ENCODE assay signal across 29 cellular contexts in the genomic region with DNA sequence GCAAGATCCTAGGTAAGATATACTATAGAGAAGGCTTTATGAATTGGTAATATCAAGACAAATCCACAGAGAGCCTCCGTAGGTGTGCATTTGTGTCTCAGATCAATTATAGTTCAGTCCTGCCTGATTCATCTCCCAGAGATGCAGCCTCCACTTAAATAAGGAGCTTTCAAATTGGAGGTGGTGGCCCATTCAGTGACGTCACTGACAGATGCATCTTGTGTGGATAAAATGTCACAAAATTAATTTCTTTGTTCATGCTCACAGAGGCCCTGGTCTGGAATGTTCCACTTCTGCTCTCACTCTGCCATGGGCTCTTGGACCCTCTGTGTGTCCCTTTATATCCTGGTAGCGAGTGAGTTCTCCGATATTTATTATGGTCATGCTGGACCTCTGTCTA.
"Had no signal": no experiment of that assay in that cellular context is flagged by ENCODE, and none has a peak within 500 bp of the region (broad histone marks: within the 10 kb centered on the region; RNA-seq: fewer than 3 reads in every experiment).

No MANE protein-coding gene starts in this region.

- H3K27ac ChIP-seq: left lung, lower lobe of right lung, pancreas, prostate gland, sigmoid colon, spleen, testis, thyroid gland, transverse colon, upper lobe of left lung, vagina had no signal

- H3K27me3 ChIP-seq: left lung, pancreas, sigmoid colon, spleen, testis, thyroid gland, transverse colon, upper lobe of left lung, vagina had no signal

- H3K4me1 ChIP-seq: left lung, lower lobe of right lung, pancreas, prostate gland, sigmoid colon, testis, thyroid gland, upper lobe of left lung, vagina had no signal

- H3K4me3 Mint-ChIP-seq: immature natural killer cell; nephron; neural crest cell; stimulated activated effector memory CD8-positive, alpha-beta T cell treated with anti-CD3 and anti-CD28 coated beads, Interleukin-12 subunit alpha, Interleukin-12 subunit beta, amount 100 ng/mL, for 72 hours; stimulated activated naive CD8-positive, alpha-beta T cell treated with anti-CD3 and anti-CD28 coated beads, Interleukin-15, Interleukin-2, amounts not matched to agents 100 ng/mL and 50 ng/mL, for 24 hours had no signal

- FAIRE-seq: islet of Langerhans, kidney, pancreas, small intestine had no signal

- H3K4me1 Mint-ChIP-seq: immature natural killer cell; nephron; neural crest cell; stimulated activated effector memory CD8-positive, alpha-beta T cell treated with anti-CD3 and anti-CD28 coated beads, Interleukin-12 subunit alpha, Interleukin-12 subunit beta, amount 100 ng/mL, for 72 hours had no signal

- ATAC-seq: left lung; lower lobe of right lung; naive thymus-derived CD8-positive, alpha-beta T cell; pancreas; right cardiac atrium; stimulated activated effector memory CD8-positive, alpha-beta T cell treated with anti-CD3 and anti-CD28 coated beads, Interleukin-12 subunit alpha, Interleukin-12 subunit beta, amount 100 ng/mL, for 72 hours had no signal

- H3K27me3 Mint-ChIP-seq: stimulated activated naive CD8-positive, alpha-beta T cell treated with anti-CD3 and anti-CD28 coated beads, Interleukin-15, Interleukin-2, amounts not matched to agents 100 ng/mL and 50 ng/mL, for 24 hours had no signal

- H3K4me3 ChIP-seq: left lung, lower lobe of right lung, pancreas, prostate gland, sigmoid colon, spleen, testis, thyroid gland, transverse colon, upper lobe of left lung, vagina had no signal

- H3K9me3 ChIP-seq: left lung, lower lobe of right lung, pancreas, prostate gland, sigmoid colon, spleen, testis, thyroid gland, transverse colon, upper lobe of left lung, vagina had no signal

- H3K36me3 ChIP-seq: left lung, lower lobe of right lung, pancreas, prostate gland, sigmoid colon, spleen, thyroid gland, transverse colon, upper lobe of left lung, vagina had no signal

- H3K9me3 Mint-ChIP-seq: immature natural killer cell; naive thymus-derived CD8-positive, alpha-beta T cell; nephron; stimulated activated effector memory CD8-positive, alpha-beta T cell treated with anti-CD3 and anti-CD28 coated beads, Interleukin-12 subunit alpha, Interleukin-12 subunit beta, amount 100 ng/mL, for 72 hours; stimulated activated naive CD8-positive, alpha-beta T cell treated with anti-CD3 and anti-CD28 coated beads, Interleukin-15, Interleukin-2, amounts not matched to agents 100 ng/mL and 50 ng/mL, for 24 hours had no signal

- H3K27ac Mint-ChIP-seq: immature natural killer cell; nephron; stimulated activated effector memory CD8-positive, alpha-beta T cell treated with anti-CD3 and anti-CD28 coated beads, Interleukin-12 subunit alpha, Interleukin-12 subunit beta, amount 100 ng/mL, for 72 hours; stimulated activated naive CD8-positive, alpha-beta T cell treated with anti-CD3 and anti-CD28 coated beads, Interleukin-15, Interleukin-2, amounts not matched to agents 100 ng/mL and 50 ng/mL, for 24 hours had no signal

- H3K36me3 Mint-ChIP-seq: immature natural killer cell; naive thymus-derived CD8-positive, alpha-beta T cell; stimulated activated effector memory CD8-positive, alpha-beta T cell treated with anti-CD3 and anti-CD28 coated beads, Interleukin-12 subunit alpha, Interleukin-12 subunit beta, amount 100 ng/mL, for 72 hours had no signal

- DNase-seq: hypothalamus; immature natural killer cell; kidney; left colon; left lung; lower lobe of right lung; mammary epithelial cell; mesenchymal stem cell; naive thymus-derived CD8-positive, alpha-beta T cell; pancreas; posterior cingulate gyrus; retina; right cardiac atrium; sigmoid colon; small intestine; spleen; stimulated activated CD4-positive, alpha-beta T cell treated with anti-CD3 and anti-CD28 coated beads, Interleukin-4, amount 100 ng/mL, for 24 hours; stimulated activated naive CD4-positive, alpha-beta T cell; testis; thyroid gland; transverse colon; upper lobe of left lung had no signal
